8 cellular contexts compared by ENCODE assay signal in genomic region chr17:17824119-17824779, GRCh38. TPM values are rescaled to one million over a fixed set of nuclear protein-coding genes. Genes with fewer than 3 reads are reported as not detected.
DNase-seq lines count a peak whose midpoint lies in the region; ATAC-seq lines count a peak whose summit lies in the region.

No MANE protein-coding gene starts in this region.

- peak overlapping the region; percentile 49 for H3K4me3 ChIP-seq in HUES64 (ENCODE audit: low read length)

- H3K4me1 ChIP-seq in HUES64 (ENCODE audit: insufficient read depth, low read length): peaks cover 23% of the 10 kb centered on the region

- H3K9ac ChIP-seq in HUES64 (ENCODE audit: low read depth, low read length): no peak overlapping the region

- 0 out of 2 replicates have a peak, but pooled peaks cover 5% of the 10 kb centered on the region for H3K27me3 ChIP-seq in HUES64 (ENCODE audit: insufficient read depth, low read length)

- 38% methylated on average over 11 of the region's 11 CpGs for WGBS in HUES64

- peak; percentile 58 for DNase-seq in activated CD4-positive, CD25-positive, alpha-beta regulatory T cell treated with anti-CD3 and anti-CD28 coated beads, Interleukin-2, amount 50 U/mL, for 72 hours
- DNase-seq in left kidney (ENCODE audit: low read depth, low spot score) (peak; percentile 37), NCI-H526 treated with DMSO at 0.1 percent for 48 hours (lab: John Stamatoyannopoulos, UW) (no peak), GF-D8 (lab: John Stamatoyannopoulos, UW) (no peak)

- H3K27ac ChIP-seq in HUES64 (ENCODE audit: low read depth, low read length): peak overlapping the region; percentile 51; the same call in 1 of the 2 replicates
- peak overlapping the region; percentile 75 for H3K27ac ChIP-seq in angular gyrus (ENCODE audit: low read depth, low read length)
- peak overlapping the region; percentile 96 for H3K27ac ChIP-seq in temporal lobe (ENCODE audit: low read depth, low read length)

- H3K36me3 ChIP-seq in HUES64 (ENCODE audit: insufficient read depth, low read length): peaks cover 12% of the 10 kb centered on the region

- no peak for ATAC-seq in activated CD4-positive, CD25-positive, alpha-beta regulatory T cell treated with anti-CD3 and anti-CD28 coated beads, Interleukin-2, amount 50 U/mL, for 24 hours

- no peaks in the 10 kb centered on the region for H3K9me3 ChIP-seq in HUES64 (ENCODE audit: insufficient read depth, low read depth, low read length)

RNA-seq across cellular contexts. Expression of gene SREBF1, which starts 12.5 kb away (rescaled TPM):
- polyA plus RNA-seq in HUES64 (2013, experiment 1 of 2): 71.0 TPM
- 60.6 TPM for polyA plus RNA-seq in HUES64 (2013, experiment 2 of 2)
- 13.3 TPM for total RNA-seq in temporal lobe

Comparison
In these comparisons a context has a peak if more than half of its experiments do, and no peak if none do; other contexts are left out.
1. DNase-seq: peak in activated CD4-positive, CD25-positive, alpha-beta regulatory T cell treated with anti-CD3 and anti-CD28 coated beads, Interleukin-2, amount 50 U/mL, for 72 hours (single experiment) and left kidney (single experiment); none in NCI-H526 treated with DMSO at 0.1 percent for 48 hours (single experiment) and GF-D8 (single experiment).
2. Peak in every context shown above with its lines, with median percentiles within 50 percentile points of each other: H3K27ac ChIP-seq.